Comparison of ENCODE assay signal across 8 cellular contexts in the genomic region with DNA sequence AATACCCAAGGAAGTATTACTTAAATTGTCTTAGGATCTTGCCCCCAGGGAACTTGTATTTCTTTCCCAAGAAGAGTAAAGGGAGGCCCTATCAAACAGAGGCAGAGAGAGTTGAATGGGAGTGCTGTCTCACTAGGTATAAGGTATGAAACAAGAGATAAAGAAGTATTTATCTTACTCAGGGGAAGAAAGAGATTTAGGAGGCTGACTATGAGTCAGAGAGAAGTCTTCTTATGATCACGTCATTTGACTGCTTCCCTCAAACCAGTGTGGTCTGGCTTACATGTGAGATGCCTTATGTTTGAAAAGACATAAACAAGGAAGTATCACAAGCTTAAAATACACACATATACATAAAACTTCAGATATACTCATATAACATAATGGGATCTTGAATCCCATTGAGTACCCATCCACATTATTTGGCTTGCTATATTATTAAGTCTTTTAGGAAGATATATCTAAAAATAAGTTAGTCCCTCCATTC. TPM values are rescaled to one million over a fixed set of nuclear protein-coding genes. Genes with fewer than 3 reads are reported as not detected.
DNase-seq lines count a peak whose midpoint lies in the region; ATAC-seq and TF ChIP-seq lines count a peak whose summit lies in the region.

No MANE protein-coding gene starts in this region.

- H3K4me3 ChIP-seq in right atrium auricular region, result no peak overlapping the region
- H3K4me3 ChIP-seq in effector memory CD4-positive, alpha-beta T cell (ENCODE audit: insufficient read depth, low read depth, low read length, poor library complexity, severe bottlenecking), result no peak overlapping the region

- H3K9me3 ChIP-seq in right atrium auricular region, result no peaks in the 10 kb centered on the region
- H3K9me3 ChIP-seq in effector memory CD4-positive, alpha-beta T cell (ENCODE audit: control insufficient read depth, low read length), result no peaks in the 10 kb centered on the region

- peaks cover 0 to 52% of the 10 kb centered on the region in 2 donors for H3K4me1 ChIP-seq in right atrium auricular region
- H3K4me1 ChIP-seq in effector memory CD4-positive, alpha-beta T cell (ENCODE audit: control insufficient read depth, insufficient read depth, low read length, poor library complexity, severe bottlenecking), result peaks cover 37% of the 10 kb centered on the region

- ATAC-seq in left cardiac atrium (peak; percentile 64 to 76), HG02973 (IDR thresholded peaks at IDR 0.05; ENCODE audit: unreplicated experiment) (peak; percentile 45)

- H3K27ac ChIP-seq in right atrium auricular region, result no peak overlapping the region
- H3K27ac ChIP-seq in effector memory CD4-positive, alpha-beta T cell (ENCODE audit: insufficient read depth, low read length, poor library complexity, severe bottlenecking), result peak overlapping the region; percentile 75

- TF ChIP-seq CTCF in right atrium auricular region (IDR thresholded peaks at IDR 0.05), result no peak

- DNase-seq in left cardiac atrium (no peak), right atrium auricular region (ENCODE audit: low spot score) (no peak), SIG-M5 (lab: John Stamatoyannopoulos, UW) (peak; percentile 78), NCI-H2029 treated with DMSO at 0.1 percent for 48 hours (lab: John Stamatoyannopoulos, UW) (no peak), GF-D8 (lab: John Stamatoyannopoulos, UW) (no peak)
- DNase-seq in effector memory CD4-positive, alpha-beta T cell, result peak; percentile 32 to 41 (median 39)
- peak; percentile 49 for DNase-seq in stimulated activated CD4-positive, alpha-beta T cell treated with anti-CD3 and anti-CD28 coated beads, Interleukin-4, amount 100 ng/mL, for 24 hours

- H3K36me3 ChIP-seq in right atrium auricular region, result no peaks in the 10 kb centered on the region
- H3K36me3 ChIP-seq in effector memory CD4-positive, alpha-beta T cell (ENCODE audit: control insufficient read depth, insufficient read depth, low read length), result no peaks in the 10 kb centered on the region

- intact Hi-C loops in left cardiac atrium (cut with DNase I), result no loop called here

- H3K27me3 ChIP-seq in right atrium auricular region, result no peaks in the 10 kb centered on the region
- no peaks in the 10 kb centered on the region for H3K27me3 ChIP-seq in effector memory CD4-positive, alpha-beta T cell (replicated peaks; ENCODE audit: control insufficient read depth, insufficient read depth, low read length, poor library complexity, severe bottlenecking)

RNA-seq across cellular contexts. Expression of a gene that starts 29.6 kb away (rescaled TPM):
- 1 to 10 TPM; 5.3 to 6.5 TPM for total RNA-seq in left cardiac atrium
- total RNA-seq in right atrium auricular region, result 1 to 10 TPM; 3.3 to 6.4 TPM

Comparison
In these comparisons a context has a peak if more than half of its experiments do, and no peak if none do; other contexts are left out.
1. DNase-seq: peak in SIG-M5 (single experiment), effector memory CD4-positive, alpha-beta T cell (3 of 3) and stimulated activated CD4-positive, alpha-beta T cell treated with anti-CD3 and anti-CD28 coated beads, Interleukin-4, amount 100 ng/mL, for 24 hours (single experiment); none in left cardiac atrium (single experiment), right atrium auricular region (single experiment), NCI-H2029 treated with DMSO at 0.1 percent for 48 hours (single experiment) and GF-D8 (single experiment).